19 cellular contexts compared by ENCODE assay signal in genomic region chr22:28283025-28283654, GRCh38.
DNase-seq lines count a peak whose midpoint lies in the region; ATAC-seq and TF ChIP-seq lines count a peak whose summit lies in the region.
"Had no signal": no experiment of that assay in that cellular context is flagged by ENCODE, and none has a peak within 500 bp of the region (broad histone marks: within the 10 kb centered on the region; RNA-seq: fewer than 3 reads in every experiment).

No MANE protein-coding gene starts in this region.

- H3K4me1 ChIP-seq in GM23338 (ENCODE audit: insufficient read depth), result peaks cover 4% of the 10 kb centered on the region; the same call in 1 of the 2 replicates
- H3K4me1 ChIP-seq in sigmoid colon, result no peaks in the 10 kb centered on the region
- no peaks in the 10 kb centered on the region for H3K4me1 ChIP-seq in trophoblast cell (ENCODE audit: control insufficient read depth in 1 of 2, insufficient read depth in 2 of 2, low read length in 2 of 2)
- H3K4me1 ChIP-seq in foreskin keratinocyte, result peaks cover 8% of the 10 kb centered on the region

- H2BK120ac ChIP-seq in trophoblast cell (ENCODE audit: insufficient read depth, low read length, poor library complexity), result no peak overlapping the region

- no peak overlapping the region for H2BK5ac ChIP-seq in trophoblast cell (ENCODE audit: low read depth, low read length, poor library complexity)

- no peak overlapping the region for H4K8ac ChIP-seq in trophoblast cell (ENCODE audit: low read depth, low read length)

- no peak overlapping the region for H3K18ac ChIP-seq in trophoblast cell (ENCODE audit: low read length)

- no peak overlapping the region for H3K4me3 ChIP-seq in GM23338
- no peak overlapping the region for H3K4me3 ChIP-seq in sigmoid colon
- H3K4me3 ChIP-seq in trophoblast cell (ENCODE audit: low read depth, low read length), result no peak overlapping the region
- H3K4me3 ChIP-seq: gastrocnemius medialis, mucosa of descending colon, ovary, PC-9 had no signal

- H3K79me2 ChIP-seq in GM23338 (replicated peaks; ENCODE audit: insufficient read depth), result no peaks in the 10 kb centered on the region
- H3K79me2 ChIP-seq in trophoblast cell (ENCODE audit: control insufficient read depth, insufficient read depth, low read length, poor library complexity), result no peaks in the 10 kb centered on the region

- no peak overlapping the region for H3K4me3 Mint-ChIP-seq in GM23338
- H3K4me3 Mint-ChIP-seq: CD4-positive, CD25-positive, alpha-beta regulatory T cell had no signal

- no peaks in the 10 kb centered on the region for H4K20me1 ChIP-seq in GM23338 (replicated peaks; ENCODE audit: insufficient read depth)

- TF ChIP-seq CTCF in GM23338 (conservative IDR thresholded peaks at IDR 0.05; ENCODE audit: low read depth in 2 of 2) (no peak), sigmoid colon (IDR thresholded peaks at IDR 0.05) (no peak), foreskin keratinocyte (conservative IDR thresholded peaks at IDR 0.05) (no peak)

- no peaks in the 10 kb centered on the region for H3F3A ChIP-seq in GM23338 (replicated peaks; ENCODE audit: low read depth)

- no peak overlapping the region for H2AK5ac ChIP-seq in trophoblast cell (ENCODE audit: low read length)

- no peak overlapping the region for H2BK12ac ChIP-seq in trophoblast cell (ENCODE audit: low read length)

- TF ChIP-seq EP300 in sigmoid colon (IDR thresholded peaks at IDR 0.05), result no peak

- H3K9me2 ChIP-seq in GM23338 (ENCODE audit: insufficient read depth), result no peaks in the 10 kb centered on the region

- intact Hi-C loops in sigmoid colon (cut with DNase I), result no loop called here

- H3K9ac ChIP-seq in trophoblast cell (ENCODE audit: low read length), result no peak overlapping the region
- H3K9ac ChIP-seq: KMS-11 had no signal

- H3K4ac ChIP-seq in trophoblast cell (ENCODE audit: low read depth, low read length), result no peak overlapping the region

- DNase-seq in GM23338 (ENCODE audit: low spot score) (no peak), amniotic epithelial cell (ENCODE audit: low read depth) (peak; percentile 12), fibroblast of the conjunctiva (ENCODE audit: low read depth) (peak; percentile 22), sigmoid colon (peak; percentile 40), trophoblast cell (no peak), foreskin keratinocyte (no peak), NCI-H2029 treated with DMSO at 0.1 percent for 48 hours (lab: John Stamatoyannopoulos, UW) (no peak), GDM1 (lab: John Stamatoyannopoulos, UW) (no peak)
- DNase-seq: activated CD8-positive, alpha-beta memory T cell treated with anti-CD3 and anti-CD28 coated beads for 24 hours; CD4-positive, CD25-positive, alpha-beta regulatory T cell; gastrocnemius medialis; mucosa of descending colon; NCI-H146; NCI-H524; ovary; PC-9; SW 1271; WERI-Rb-1 had no signal

- H3K9me3 ChIP-seq in sigmoid colon, result no peaks in the 10 kb centered on the region
- H3K9me3 ChIP-seq in trophoblast cell (ENCODE audit: insufficient read depth, low read depth, low read length), result no peaks in the 10 kb centered on the region
- H3K9me3 ChIP-seq: gastrocnemius medialis, mucosa of descending colon, ovary had no signal

- no peaks in the 10 kb centered on the region for H3K36me3 ChIP-seq in GM23338 (ENCODE audit: insufficient read depth)
- no peaks in the 10 kb centered on the region for H3K36me3 ChIP-seq in sigmoid colon
- no peaks in the 10 kb centered on the region for H3K36me3 ChIP-seq in trophoblast cell (ENCODE audit: control insufficient read depth in 1 of 2, insufficient read depth in 2 of 2, low read length in 2 of 2)
- H3K36me3 ChIP-seq: gastrocnemius medialis, ovary, WERI-Rb-1 had no signal

- H3K27me3 ChIP-seq in GM23338 (ENCODE audit: insufficient read depth), result no peaks in the 10 kb centered on the region
- no peaks in the 10 kb centered on the region for H3K27me3 ChIP-seq in sigmoid colon
- H3K27me3 ChIP-seq in trophoblast cell (ENCODE audit: insufficient read depth, low read length), result no peaks in the 10 kb centered on the region
- no peaks in the 10 kb centered on the region for H3K27me3 ChIP-seq in foreskin keratinocyte
- H3K27me3 ChIP-seq: gastrocnemius medialis, ovary had no signal

- no peak overlapping the region for H4K91ac ChIP-seq in trophoblast cell (ENCODE audit: low read depth, low read length)

- H2AFZ ChIP-seq in GM23338 (no peak overlapping the region), trophoblast cell (ENCODE audit: insufficient read depth, low read length, poor library complexity) (no peak overlapping the region)
- H2AFZ ChIP-seq: PC-9 had no signal

- ATAC-seq in GM23338 (no peak), foreskin keratinocyte (no peak)
- ATAC-seq: gastrocnemius medialis, mucosa of descending colon had no signal

- H3K27ac ChIP-seq in GM23338 (ENCODE audit: low read depth), result no peak overlapping the region
- no peak overlapping the region for H3K27ac ChIP-seq in sigmoid colon
- no peak overlapping the region for H3K27ac ChIP-seq in trophoblast cell (ENCODE audit: low read depth, low read length)
- no peak overlapping the region for H3K27ac ChIP-seq in foreskin keratinocyte
- H3K27ac ChIP-seq: gastrocnemius medialis, KMS-11, ovary, PC-9, WERI-Rb-1 had no signal

- WGBS in sigmoid colon, 2 donors, result 86 to 91% methylated on average over 2 of the region's 2 CpGs
- WGBS in trophoblast cell (ENCODE audit: extremely low coverage, insufficient coverage, insufficient read length), result no CpG with 5 or more reads among the region's 2 CpGs

- H3K9me3 Mint-ChIP-seq in GM23338, result no peaks in the 10 kb centered on the region
- H3K9me3 Mint-ChIP-seq: CD4-positive, CD25-positive, alpha-beta regulatory T cell had no signal

- no peak overlapping the region for H3K23ac ChIP-seq in trophoblast cell (ENCODE audit: low read length)

- no peak overlapping the region for H3K4me2 ChIP-seq in GM23338
- no peak overlapping the region for H3K4me2 ChIP-seq in trophoblast cell (ENCODE audit: low read length)
- H3K4me2 ChIP-seq: KMS-11, PC-9 had no signal

- H3K27me3 Mint-ChIP-seq in GM23338 (ENCODE audit: insufficient read depth, low read depth, poor library complexity), result no peaks in the 10 kb centered on the region

- no peaks in the 10 kb centered on the region for H3K36me3 Mint-ChIP-seq in GM23338 (ENCODE audit: low read depth)
- H3K36me3 Mint-ChIP-seq: CD4-positive, CD25-positive, alpha-beta regulatory T cell had no signal

- no peak for TF ChIP-seq POLR2A in sigmoid colon (IDR thresholded peaks at IDR 0.05)

- H3K79me1 ChIP-seq in trophoblast cell (ENCODE audit: low read length), result no peaks in the 10 kb centered on the region

- H3K27ac Mint-ChIP-seq in GM23338, result peak overlapping the region; percentile 26; the same call in 1 of the 2 replicates
- H3K27ac Mint-ChIP-seq: CD4-positive, CD25-positive, alpha-beta regulatory T cell had no signal

- no peak overlapping the region for H4K12ac ChIP-seq in trophoblast cell (ENCODE audit: low read depth, low read length)

- H3K14ac ChIP-seq in trophoblast cell (ENCODE audit: low read length), result no peak overlapping the region

- peaks cover 12% of the 10 kb centered on the region; the same call in 2 of the 3 replicates for H3K4me1 Mint-ChIP-seq in GM23338

TF ChIP-seq in GM23338, 12 proteins besides CTCF, POLR2A, EP300 and RAD21 (continues in another document):
- TF ChIP-seq STAT1 (IDR thresholded peaks at IDR 0.05; ENCODE audit: unreplicated experiment), result no peak
- no peak for TF ChIP-seq ZNF114 (CRISPR knock-in tag; IDR thresholded peaks at IDR 0.05)
- no peak for TF ChIP-seq ZNF331 (CRISPR knock-in tag; IDR thresholded peaks at IDR 0.05; ENCODE audit: low read depth)
- TF ChIP-seq EZH2 (IDR thresholded peaks at IDR 0.05; ENCODE audit: low read depth, unreplicated experiment), result no peak
- TF ChIP-seq NANOG (IDR thresholded peaks at IDR 0.05; ENCODE audit: borderline replicate concordance), result no peak
- TF ChIP-seq CREB1 (CRISPR knock-in tag; IDR thresholded peaks at IDR 0.05; ENCODE audit: low read depth), result no peak
- no peak for TF ChIP-seq REST (IDR thresholded peaks at IDR 0.05; ENCODE audit: unreplicated experiment)
- TF ChIP-seq EZH2phosphoT487 (IDR thresholded peaks at IDR 0.05; ENCODE audit: unreplicated experiment), result no peak
- TF ChIP-seq ETS1 (IDR thresholded peaks at IDR 0.05), result no peak

Comparison
In these comparisons a context has a peak if more than half of its experiments do, and no peak if none do; other contexts are left out.
1. DNase-seq: peak in amniotic epithelial cell (single experiment), fibroblast of the conjunctiva (single experiment) and sigmoid colon (single experiment); none in GM23338 (single experiment), trophoblast cell (0 of 2), foreskin keratinocyte (0 of 2), NCI-H2029 treated with DMSO at 0.1 percent for 48 hours (single experiment) and GDM1 (single experiment).